13 cellular contexts compared by ENCODE assay signal in genomic region chr7:371779-372545, GRCh38.
A peak's percentile ranks its signal among the peaks of the same experiment; 100 is the strongest.
DNase-seq lines count a peak whose midpoint lies in the region; ATAC-seq and TF ChIP-seq lines count a peak whose summit lies in the region.
"Had no signal": no experiment of that assay in that cellular context is flagged by ENCODE, and none has a peak within 500 bp of the region (broad histone marks: within the 10 kb centered on the region; RNA-seq: fewer than 3 reads in every experiment).

No MANE protein-coding gene starts in this region.

- H3K4me1 Mint-ChIP-seq in Caco-2 (ENCODE audit: low read depth, unreplicated experiment) = peaks cover 36% of the 10 kb centered on the region
- H3K4me1 Mint-ChIP-seq in progenitor cell of endocrine pancreas (ENCODE audit: low read depth) = peaks cover 36% of the 10 kb centered on the region
- H3K4me1 Mint-ChIP-seq: central memory CD8-positive, alpha-beta T cell had no signal

- H3K36me3 ChIP-seq in Caco-2 (ENCODE audit: control insufficient read depth, insufficient read depth, low read length) = no peaks in the 10 kb centered on the region
- no peaks in the 10 kb centered on the region for H3K36me3 ChIP-seq in HCT116 (ENCODE audit: control insufficient read depth in 1 of 2, insufficient read depth in 2 of 2, low read length in 2 of 2)

- no peak overlapping the region for H2AFZ ChIP-seq in HCT116 (ENCODE audit: low read depth, low read length, poor library complexity, severe bottlenecking)

- H4K20me1 ChIP-seq in HCT116 (ENCODE audit: insufficient read depth) = no peaks in the 10 kb centered on the region

- no peaks in the 10 kb centered on the region for H3K79me2 ChIP-seq in HCT116 (ENCODE audit: insufficient read depth, low read length)

- no peak for TF ChIP-seq POLR2A in HCT116 (IDR thresholded peaks at IDR 0.05; ENCODE audit: borderline replicate concordance, extremely low read depth, insufficient read depth, insufficient read length)

- no TSS peak for BruUV-seq in Caco-2 (replicated peaks; lab: Mats Ljungman, UMichigan)
- no TSS peak for BruUV-seq in HCT116 (replicated peaks; lab: Mats Ljungman, UMichigan)

- H3K4me3 ChIP-seq in Caco-2 (ENCODE audit: low read depth, low read length) (no peak overlapping the region), HCT116 (replicated peaks in 1 of 2; ENCODE audit: low read depth in 1 of 2, low read length in 2 of 2) (no peak overlapping the region)

- DNase-seq in Caco-2 = peak in 1 of 2 experiments; percentile 47
- DNase-seq in HCT116 (ENCODE audit: low read depth, low spot score) = no peak
- peak; percentile 63 for DNase-seq in cardiac septum (ENCODE audit: low spot score)
- DNase-seq in progenitor cell of endocrine pancreas (ENCODE audit: low spot score, unreplicated experiment) = no peak
- DNase-seq in cerebellar cortex (ENCODE audit: low spot score) = no peak
- DNase-seq: activated CD4-positive, alpha-beta T cell treated with anti-CD3 and anti-CD28 coated beads for 4 hours; activated gamma-delta T cell treated with Interleukin-2 at 50 U/mL for 16 hours; NCI-H2029 treated with DMSO at 0.1 percent for 48 hours; SW 1271 had no signal

- intact Hi-C loops in Caco-2 (cut with micrococcal nuclease; ENCODE audit: unreplicated experiment) = loop anchor here (5.0 kb wide), 1 partner anchor 145 kb away; the partner anchor contains the start of gene PDGFA
- intact Hi-C loops in HCT116 (cut with micrococcal nuclease) = no loop called here
- intact Hi-C loops in cardiac septum (cut with DNase I) = no loop called here

- no peak overlapping the region for H3K4me2 ChIP-seq in HCT116 (ENCODE audit: low read length)

- H3K9ac ChIP-seq in HCT116 (ENCODE audit: low read length) = no peak overlapping the region

- RAD21 ChIA-PET in HCT116 (lab: Charles Lee; ENCODE audit: low non-redundant PET in 1 of 2, low total read pairs in 2 of 2, uncharacterized antibody in 2 of 2, unreplicated experiment in 2 of 2) = no interaction called here

- no peaks in the 10 kb centered on the region for H3K9me3 ChIP-seq in Caco-2
- H3K9me3 ChIP-seq in HCT116 (ENCODE audit: control insufficient read depth in 1 of 2, insufficient read depth in 1 of 2, low read depth in 1 of 2, low read length in 2 of 2) = no peaks in the 10 kb centered on the region

- H3K36me3 Mint-ChIP-seq in Caco-2 (ENCODE audit: insufficient read depth, unreplicated experiment) = no peaks in the 10 kb centered on the region
- H3K36me3 Mint-ChIP-seq in progenitor cell of endocrine pancreas (ENCODE audit: insufficient read depth) = no peaks in the 10 kb centered on the region

- no peaks in the 10 kb centered on the region for H3K9me2 ChIP-seq in HCT116 (ENCODE audit: insufficient read depth)

- no peak for TF ChIP-seq CTCF in Caco-2 (IDR thresholded peaks at IDR 0.05; ENCODE audit: insufficient read depth in 1 of 2, low read depth in 1 of 2, low read length in 1 of 2, severe bottlenecking in 1 of 2, unreplicated experiment in 1 of 2)
- TF ChIP-seq CTCF in HCT116 (IDR thresholded peaks at IDR 0.05 in 2 of 3, conservative IDR thresholded peaks at IDR 0.05 in 1 of 3; ENCODE audit: borderline replicate concordance in 1 of 3, insufficient read depth in 1 of 3, low read depth in 2 of 3, low read length in 2 of 3) = no peak
- TF ChIP-seq CTCF in progenitor cell of endocrine pancreas (IDR thresholded peaks at IDR 0.05; ENCODE audit: unreplicated experiment) = no peak

- H3K27me3 Mint-ChIP-seq in Caco-2 (ENCODE audit: insufficient read depth, unreplicated experiment) (no peaks in the 10 kb centered on the region), progenitor cell of endocrine pancreas (no peaks in the 10 kb centered on the region)
- H3K27me3 Mint-ChIP-seq: central memory CD8-positive, alpha-beta T cell had no signal

- no peaks in the 10 kb centered on the region for H3K9me3 Mint-ChIP-seq in Caco-2 (ENCODE audit: unreplicated experiment)
- no peaks in the 10 kb centered on the region for H3K9me3 Mint-ChIP-seq in progenitor cell of endocrine pancreas (ENCODE audit: low read depth)
- H3K9me3 Mint-ChIP-seq: central memory CD8-positive, alpha-beta T cell had no signal

- H3K4me1 ChIP-seq in Caco-2 (peaks cover 75% of the 10 kb centered on the region), HCT116 (ENCODE audit: control insufficient read depth in 1 of 2, insufficient read depth in 2 of 2, low read length in 2 of 2) (no peaks in the 10 kb centered on the region)

- POLR2A ChIA-PET in Caco-2 (lab: Charles Lee) = interaction anchor here (0.9 to 1.6 kb wide), 3 partner anchors 30 to 63 kb away, joined by 4 to 10 read pairs (median 5); no protein-coding TSS in a partner anchor
- POLR2A ChIA-PET in HCT116 (lab: Charles Lee) = no interaction called here

- no peak for TF ChIP-seq RAD21 in HCT116 (IDR thresholded peaks at IDR 0.05; ENCODE audit: low read depth)

- H3K27ac ChIP-seq in HCT116 (ENCODE audit: low read depth, low read length) = no peak overlapping the region

- H3K27me3 ChIP-seq in Caco-2 (replicated peaks; ENCODE audit: control insufficient read depth, insufficient read depth, low read length) (no peaks in the 10 kb centered on the region), HCT116 (ENCODE audit: insufficient read depth, low read length) (no peaks in the 10 kb centered on the region)

- ATAC-seq in HCT116 = 0 out of 2 replicates have a peak, but pooled peaks have one; percentile 38
- ATAC-seq in GM21526 (IDR thresholded peaks at IDR 0.05; ENCODE audit: low FRiP score, unreplicated experiment) = no peak
- no peak for ATAC-seq in GM21447 (IDR thresholded peaks at IDR 0.05; ENCODE audit: unreplicated experiment)
- ATAC-seq: esophagus mucosa had no signal

- CTCF ChIA-PET in Caco-2 (lab: Charles Lee) (interaction anchor here (1.2 to 1.9 kb wide), 2 partner anchors 29 to 39 kb away, joined by 6 to 11 read pairs; no protein-coding TSS in a partner anchor), HCT116 (lab: Charles Lee) (no interaction called here)

- peak overlapping the region; percentile 16 for H3K4me3 Mint-ChIP-seq in Caco-2 (ENCODE audit: unreplicated experiment)
- H3K4me3 Mint-ChIP-seq in progenitor cell of endocrine pancreas (ENCODE audit: low read depth) = no peak overlapping the region
- H3K4me3 Mint-ChIP-seq: central memory CD8-positive, alpha-beta T cell had no signal

- H3K27ac Mint-ChIP-seq in Caco-2 (ENCODE audit: unreplicated experiment) = peak overlapping the region; percentile 99
- peak overlapping the region; percentile 98 for H3K27ac Mint-ChIP-seq in progenitor cell of endocrine pancreas

TF ChIP-seq in HCT116, 20 proteins besides CTCF, POLR2A, EP300 and RAD21:
- no peak for TF ChIP-seq ZNF274 (IDR thresholded peaks at IDR 0.05; ENCODE audit: low read depth, low read length)
- no peak for TF ChIP-seq EGR1 (IDR thresholded peaks at IDR 0.05; ENCODE audit: low read depth)
- no peak for TF ChIP-seq ZBTB33 (IDR thresholded peaks at IDR 0.05; ENCODE audit: extremely low read depth, insufficient replicate concordance, low read length)
- no peak for TF ChIP-seq ELF1 (IDR thresholded peaks at IDR 0.05; ENCODE audit: borderline replicate concordance, low read depth)
- no peak for TF ChIP-seq SRF (IDR thresholded peaks at IDR 0.05; ENCODE audit: low read depth)
- no peak for TF ChIP-seq POLR2AphosphoS5 (IDR thresholded peaks at IDR 0.05; ENCODE audit: low read depth, low read length)
- TF ChIP-seq CEBPB (IDR thresholded peaks at IDR 0.05; ENCODE audit: low read depth) = no peak
- TF ChIP-seq MAX (IDR thresholded peaks at IDR 0.05) = no peak
- no peak for TF ChIP-seq FOSL1 (IDR thresholded peaks at IDR 0.05; ENCODE audit: low read depth)
- TF ChIP-seq REST (IDR thresholded peaks at IDR 0.05; ENCODE audit: low read depth) = no peak
